In the genomic region with DNA sequence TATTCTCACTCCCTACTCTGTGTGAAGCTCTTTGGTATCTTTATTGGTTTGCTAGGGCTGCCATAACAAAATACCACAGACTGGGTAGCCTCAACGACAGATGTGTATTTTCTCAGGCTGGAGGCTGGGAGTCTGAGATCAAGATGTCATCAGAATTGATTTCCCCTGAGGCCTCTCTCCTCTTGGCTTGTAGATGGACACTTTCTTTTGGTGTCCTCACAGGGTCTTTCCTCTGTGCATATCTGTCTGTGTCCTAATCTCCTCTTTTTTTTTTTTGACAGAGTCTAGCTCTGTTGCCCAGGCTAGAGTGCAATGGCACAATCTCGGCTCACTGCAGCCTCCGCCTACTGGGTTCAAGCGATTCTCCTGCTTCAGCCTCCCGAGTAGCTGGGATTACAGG, we compare ENCODE assay signal across 16 cellular contexts.
DNase-seq lines count a peak whose midpoint lies in the region; TF ChIP-seq lines count a peak whose summit lies in the region.
"Had no signal": no experiment of that assay in that cellular context is flagged by ENCODE, and none has a peak within 500 bp of the region (broad histone marks: within the 10 kb centered on the region; RNA-seq: fewer than 3 reads in every experiment).

No MANE protein-coding gene starts in this region.

- no peaks in the 10 kb centered on the region for H3K36me3 ChIP-seq in HEK293 (ENCODE audit: control insufficient read depth in 2 of 2, insufficient read depth in 1 of 2, low read length in 2 of 2)
- H3K36me3 ChIP-seq: BLaER1, HAP-1 had no signal

- no peak overlapping the region for H3K4me3 ChIP-seq in HEK293 (ENCODE audit: low read depth, low read length)
- H3K4me3 ChIP-seq: BLaER1, GM23248, HAP-1 had no signal

- H3K4me1 ChIP-seq in HEK293 (ENCODE audit: control insufficient read depth, insufficient read depth, low read length) = peaks cover 10% of the 10 kb centered on the region
- H3K4me1 ChIP-seq: BLaER1, HAP-1 had no signal

- DNase-seq in NCI-H2029 treated with DMSO at 0.1 percent for 48 hours (lab: John Stamatoyannopoulos, UW) (peak; percentile 44), NCI-H2029 (lab: John Stamatoyannopoulos, UW) (no peak), NCI-H2171 (lab: John Stamatoyannopoulos, UW) (peak; percentile 6), NCI-H526 treated with DMSO at 0.1 percent for 48 hours (lab: John Stamatoyannopoulos, UW) (no peak), epidermal melanocyte (ENCODE audit: insufficient read length, low spot score) (no peak), cerebellum (ENCODE audit: low spot score) (no peak)
- DNase-seq: 8988T; CD4-positive, alpha-beta memory T cell; DMS53; DND-41; EL; GM23248 had no signal

- TF ChIP-seq CTCF in HEK293 (tag by site-specific recombination; IDR thresholded peaks at IDR 0.05) (no peak), VCaP (conservative IDR thresholded peaks at IDR 0.05) (no peak)

- CTCF ChIA-PET in HEK293 (lab: Yijun Ruan, JAX) = interaction anchor here (0.5 to 1.2 kb wide), 2 partner anchors 62 to 139 kb away, joined by 3 to 4 read pairs; no protein-coding TSS in a partner anchor

- no peaks in the 10 kb centered on the region for H3K9me3 ChIP-seq in HEK293 (ENCODE audit: control insufficient read depth, insufficient read depth, low read depth, low read length)
- H3K9me3 ChIP-seq: BLaER1, HAP-1 had no signal

- H3K27ac ChIP-seq in HEK293 (ENCODE audit: extremely low read depth, low read depth, low read length) = 0 out of 2 replicates have a peak overlapping the region, but pooled peaks have one; percentile 47
- peak overlapping the region; percentile 40; the same call in 1 of the 2 replicates for H3K27ac ChIP-seq in VCaP
- H3K27ac ChIP-seq: BLaER1, GM23248 had no signal

- POLR2A ChIA-PET in HEK293 (lab: Yijun Ruan, JAX) = no interaction called here

TF ChIP-seq in HEK293, 187 proteins besides CTCF, POLR2A, EP300 and RAD21:
- TF ChIP-seq ZNF510 (tag by site-specific recombination; IDR thresholded peaks at IDR 0.05; ENCODE audit: insufficient replicate concordance) (peak; percentile 90), ZFP37 (tag by site-specific recombination; IDR thresholded peaks at IDR 0.05) (no peak)
TF ChIP-seq in HEK293: peak in this region for 1.

Comparison
In these comparisons a context has a peak if more than half of its experiments do, and no peak if none do; other contexts are left out.
1. DNase-seq: peak in NCI-H2029 treated with DMSO at 0.1 percent for 48 hours (single experiment) and NCI-H2171 (single experiment); none in NCI-H2029 (single experiment), NCI-H526 treated with DMSO at 0.1 percent for 48 hours (single experiment), epidermal melanocyte (single experiment) and cerebellum (single experiment).